Comparison of ENCODE assay signal across 16 cellular contexts in genomic region chr22:31334329-31334728, GRCh38. TPM values are rescaled to one million over a fixed set of nuclear protein-coding genes. Genes with fewer than 3 reads are reported as not detected.
DNase-seq lines count a peak whose midpoint lies in the region; ATAC-seq and TF ChIP-seq lines count a peak whose summit lies in the region.
"Had no signal": no experiment of that assay in that cellular context is flagged by ENCODE, and none has a peak within 500 bp of the region (broad histone marks: within the 10 kb centered on the region; RNA-seq: fewer than 3 reads in every experiment).

No MANE protein-coding gene starts in this region.

- no peak for DNase-seq in activated naive CD4-positive, alpha-beta T cell treated with anti-CD3 and anti-CD28 coated beads for 36 hours
- no peak for DNase-seq in activated naive CD4-positive, alpha-beta T cell treated with anti-CD3 and anti-CD28 coated beads, Interleukin-2, amount 10 ng/mL, durations not matched to agents 7 days and 5 days
- no peak for DNase-seq in T-helper 17 cell
- no peak for DNase-seq in endothelial cell (ENCODE audit: low spot score)
- DNase-seq in stimulated activated effector memory CD8-positive, alpha-beta T cell treated with anti-CD3 and anti-CD28 coated beads, Interleukin-12 subunit alpha, Interleukin-12 subunit beta, amount 100 ng/mL, for 72 hours (ENCODE audit: low spot score in 2 of 2): no peak
- DNase-seq in activated CD8-positive, alpha-beta memory T cell treated with anti-CD3 and anti-CD28 coated beads, Interleukin-2, amount 50 U/mL, for 4 hours: no peak
- no peak for DNase-seq in lower leg skin (ENCODE audit: low spot score in 2 of 2)
- DNase-seq in HAP-1 (ENCODE audit: low spot score in 2 of 2): no peak
- DNase-seq: CD8-positive, alpha-beta memory T cell; GM23248; KBM-7; NCI-H1436 treated with DMSO at 0.1 percent for 48 hours; NCI-H2081; NCI-H510A treated with DMSO at 0.1 percent for 48 hours; Peyer's patch had no signal

- H3K9me3 Mint-ChIP-seq in activated naive CD4-positive, alpha-beta T cell treated with anti-CD3 and anti-CD28 coated beads for 36 hours: no peaks in the 10 kb centered on the region
- H3K9me3 Mint-ChIP-seq in activated naive CD4-positive, alpha-beta T cell treated with anti-CD3 and anti-CD28 coated beads, Interleukin-2, amount 10 ng/mL, durations not matched to agents 7 days and 5 days: no peaks in the 10 kb centered on the region
- H3K9me3 Mint-ChIP-seq in endothelial cell (ENCODE audit: unreplicated experiment): no peaks in the 10 kb centered on the region
- H3K9me3 Mint-ChIP-seq in stimulated activated effector memory CD8-positive, alpha-beta T cell treated with anti-CD3 and anti-CD28 coated beads, Interleukin-12 subunit alpha, Interleukin-12 subunit beta, amount 100 ng/mL, for 72 hours: no peaks in the 10 kb centered on the region
- H3K9me3 Mint-ChIP-seq: CD8-positive, alpha-beta memory T cell had no signal

- no peaks in the 10 kb centered on the region for H3K27me3 ChIP-seq in HAP-1 (ENCODE audit: low read depth)
- H3K27me3 ChIP-seq: Peyer's patch had no signal

- CTCF ChIA-PET in activated naive CD4-positive, alpha-beta T cell treated with anti-CD3 and anti-CD28 coated beads for 36 hours (lab: Charles Lee): interaction anchor here (0.5 to 1.2 kb wide), 5 partner anchors 11 to 61 kb away, joined by 3 to 6 read pairs (median 4); no protein-coding TSS in a partner anchor
- CTCF ChIA-PET in activated naive CD4-positive, alpha-beta T cell treated with anti-CD3 and anti-CD28 coated beads, Interleukin-2, amount 10 ng/mL, durations not matched to agents 7 days and 5 days (lab: Charles Lee): interaction anchor here (1.9 kb wide), 1 partner anchor 11 kb away, joined by 7 read pairs; no protein-coding TSS in a partner anchor

- H3K36me3 ChIP-seq in HAP-1 (replicated peaks): peaks cover 69% of the 10 kb centered on the region

- no peaks in the 10 kb centered on the region for H3K27me3 Mint-ChIP-seq in activated naive CD4-positive, alpha-beta T cell treated with anti-CD3 and anti-CD28 coated beads for 36 hours (ENCODE audit: low read depth)
- H3K27me3 Mint-ChIP-seq in activated naive CD4-positive, alpha-beta T cell treated with anti-CD3 and anti-CD28 coated beads, Interleukin-2, amount 10 ng/mL, durations not matched to agents 7 days and 5 days: no peaks in the 10 kb centered on the region
- H3K27me3 Mint-ChIP-seq in T-helper 17 cell: no peaks in the 10 kb centered on the region
- peaks cover 3% of the 10 kb centered on the region for H3K27me3 Mint-ChIP-seq in endothelial cell (ENCODE audit: unreplicated experiment)
- H3K27me3 Mint-ChIP-seq: CD8-positive, alpha-beta memory T cell had no signal

- peak overlapping the region; percentile 8 for H3K27ac Mint-ChIP-seq in activated naive CD4-positive, alpha-beta T cell treated with anti-CD3 and anti-CD28 coated beads for 36 hours
- H3K27ac Mint-ChIP-seq in activated naive CD4-positive, alpha-beta T cell treated with anti-CD3 and anti-CD28 coated beads, Interleukin-2, amount 10 ng/mL, durations not matched to agents 7 days and 5 days: no peak overlapping the region
- H3K27ac Mint-ChIP-seq in T-helper 17 cell (peak overlapping the region; percentile 69), endothelial cell (ENCODE audit: unreplicated experiment) (peak overlapping the region; percentile 18)
- peak overlapping the region; percentile 88 for H3K27ac Mint-ChIP-seq in stimulated activated effector memory CD8-positive, alpha-beta T cell treated with anti-CD3 and anti-CD28 coated beads, Interleukin-12 subunit alpha, Interleukin-12 subunit beta, amount 100 ng/mL, for 72 hours

- ATAC-seq in T-helper 17 cell: no peak
- no peak for ATAC-seq in stimulated activated effector memory CD8-positive, alpha-beta T cell treated with anti-CD3 and anti-CD28 coated beads, Interleukin-12 subunit alpha, Interleukin-12 subunit beta, amount 100 ng/mL, for 72 hours
- ATAC-seq: A549 had no signal

- intact Hi-C loops in activated naive CD4-positive, alpha-beta T cell treated with anti-CD3 and anti-CD28 coated beads for 36 hours (cut with micrococcal nuclease): no loop called here
- intact Hi-C loops in lower leg skin (cut with DNase I; ENCODE audit: low total_unique reads): no loop called here

- peaks cover 63% of the 10 kb centered on the region for H3K4me1 Mint-ChIP-seq in activated naive CD4-positive, alpha-beta T cell treated with anti-CD3 and anti-CD28 coated beads for 36 hours (ENCODE audit: low read depth)
- peaks cover 31% of the 10 kb centered on the region for H3K4me1 Mint-ChIP-seq in activated naive CD4-positive, alpha-beta T cell treated with anti-CD3 and anti-CD28 coated beads, Interleukin-2, amount 10 ng/mL, durations not matched to agents 7 days and 5 days
- H3K4me1 Mint-ChIP-seq in T-helper 17 cell: peaks cover 20% of the 10 kb centered on the region
- peaks cover 11% of the 10 kb centered on the region for H3K4me1 Mint-ChIP-seq in endothelial cell (ENCODE audit: unreplicated experiment)
- peaks cover 45% of the 10 kb centered on the region for H3K4me1 Mint-ChIP-seq in stimulated activated effector memory CD8-positive, alpha-beta T cell treated with anti-CD3 and anti-CD28 coated beads, Interleukin-12 subunit alpha, Interleukin-12 subunit beta, amount 100 ng/mL, for 72 hours

- H3K9me3 ChIP-seq in T-helper 17 cell (ENCODE audit: control insufficient read depth, low read length, poor library complexity, severe bottlenecking) (no peaks in the 10 kb centered on the region), HAP-1 (no peaks in the 10 kb centered on the region)
- H3K9me3 ChIP-seq: A549, Peyer's patch had no signal

- H3K4me3 ChIP-seq in lower leg skin (ENCODE audit: low read depth, poor library complexity, severe bottlenecking) (no peak overlapping the region), HAP-1 (no peak overlapping the region)
- H3K4me3 ChIP-seq: A549, GM23248, Peyer's patch had no signal

- TF ChIP-seq CTCF in endothelial cell (IDR thresholded peaks at IDR 0.05; ENCODE audit: unreplicated experiment): no peak
- no peak for TF ChIP-seq CTCF in lower leg skin (IDR thresholded peaks at IDR 0.05)

- in situ Hi-C loops in HAP-1 (cut with MboI; ENCODE audit: low sequenced_read_pairs): no loop called here

- WGBS in lower leg skin, 2 donors: 77 to 82% methylated on average over 5 of the region's 5 CpGs

- TF ChIP-seq POLR2A in lower leg skin (IDR thresholded peaks at IDR 0.05): no peak

- peaks cover 2% of the 10 kb centered on the region; the same call in 1 of the 2 replicates for H3K4me1 ChIP-seq in HAP-1
- H3K4me1 ChIP-seq: A549 had no signal

- H3K36me3 Mint-ChIP-seq in activated naive CD4-positive, alpha-beta T cell treated with anti-CD3 and anti-CD28 coated beads for 36 hours (ENCODE audit: low read depth): peaks cover 46% of the 10 kb centered on the region
- peaks cover 70% of the 10 kb centered on the region for H3K36me3 Mint-ChIP-seq in activated naive CD4-positive, alpha-beta T cell treated with anti-CD3 and anti-CD28 coated beads, Interleukin-2, amount 10 ng/mL, durations not matched to agents 7 days and 5 days
- H3K36me3 Mint-ChIP-seq in T-helper 17 cell (ENCODE audit: low read depth): peaks cover 11% of the 10 kb centered on the region
- peaks cover 53% of the 10 kb centered on the region for H3K36me3 Mint-ChIP-seq in endothelial cell (ENCODE audit: low read depth, unreplicated experiment)
- peaks cover 94% of the 10 kb centered on the region for H3K36me3 Mint-ChIP-seq in stimulated activated effector memory CD8-positive, alpha-beta T cell treated with anti-CD3 and anti-CD28 coated beads, Interleukin-12 subunit alpha, Interleukin-12 subunit beta, amount 100 ng/mL, for 72 hours

- H3K4me3 Mint-ChIP-seq in activated naive CD4-positive, alpha-beta T cell treated with anti-CD3 and anti-CD28 coated beads for 36 hours: no peak overlapping the region
- H3K4me3 Mint-ChIP-seq in activated naive CD4-positive, alpha-beta T cell treated with anti-CD3 and anti-CD28 coated beads, Interleukin-2, amount 10 ng/mL, durations not matched to agents 7 days and 5 days: no peak overlapping the region
- H3K4me3 Mint-ChIP-seq in T-helper 17 cell (no peak overlapping the region), endothelial cell (ENCODE audit: unreplicated experiment) (no peak overlapping the region)
- no peak overlapping the region for H3K4me3 Mint-ChIP-seq in stimulated activated effector memory CD8-positive, alpha-beta T cell treated with anti-CD3 and anti-CD28 coated beads, Interleukin-12 subunit alpha, Interleukin-12 subunit beta, amount 100 ng/mL, for 72 hours
- H3K4me3 Mint-ChIP-seq: CD8-positive, alpha-beta memory T cell had no signal

RNA-seq across cellular contexts. Expression of gene PATZ1, which starts 11.8 kb away (rescaled TPM):
- total RNA-seq in activated naive CD4-positive, alpha-beta T cell treated with anti-CD3 and anti-CD28 coated beads for 36 hours: 10 to 100 TPM; 18.5 to 19.4 TPM
- 10 to 100 TPM; 35.0 to 38.9 TPM for total RNA-seq in T-helper 17 cell
- total RNA-seq in endothelial cell (ENCODE audit: unreplicated experiment): 54.0 TPM
- total RNA-seq in lower leg skin: 10 to 100 TPM; 10.5 to 17.0 (median 13.0) TPM

RNA-seq across cellular contexts. Expression of gene PIK3IP1, which starts 42.0 kb away (rescaled TPM):
- total RNA-seq in activated naive CD4-positive, alpha-beta T cell treated with anti-CD3 and anti-CD28 coated beads for 36 hours: 10 to 100 TPM; 27.4 to 28.6 TPM
- 100 to 1,000 TPM; 388 to 426 TPM for total RNA-seq in T-helper 17 cell
- total RNA-seq in endothelial cell (ENCODE audit: unreplicated experiment): 13.4 TPM
- 100 to 1,000 TPM in 3 of 4 donors, 10 to 100 TPM in 1; 84.8 to 162 (median 120) TPM for total RNA-seq in lower leg skin
